In the genomic region with DNA sequence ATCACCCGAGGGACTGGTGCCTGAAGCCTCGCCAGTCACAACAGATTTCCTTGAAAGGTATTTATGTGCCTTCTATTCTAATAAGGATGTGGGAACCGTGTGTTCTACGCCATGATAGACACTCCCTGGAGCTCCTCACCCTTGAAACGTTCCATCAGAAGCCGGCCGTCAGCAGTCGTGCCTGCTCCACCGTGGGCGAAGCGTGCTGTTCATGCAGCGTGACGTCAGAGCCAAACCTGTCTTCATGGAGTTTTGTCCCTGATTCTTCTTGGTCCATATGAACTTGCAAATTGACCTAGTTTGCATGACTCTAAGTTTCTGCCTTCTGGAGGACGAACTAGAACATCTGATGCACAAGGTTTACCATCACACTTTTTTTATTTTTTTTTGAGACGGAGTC, we compare ENCODE assay signal across 26 cellular contexts. TPM values are rescaled to one million over a fixed set of nuclear protein-coding genes. Genes with fewer than 3 reads are reported as not detected.
"Had no signal": no experiment of that assay in that cellular context is flagged by ENCODE, and none has a peak within 500 bp of the region (broad histone marks: within the 10 kb centered on the region; RNA-seq: fewer than 3 reads in every experiment).

No MANE protein-coding gene starts in this region.

- H3K9me3 ChIP-seq: testis, upper lobe of left lung had no signal

- H3K4me1 ChIP-seq: testis had no signal

- H3K4me3 ChIP-seq: dorsolateral prefrontal cortex, skin epidermis, testis, upper lobe of left lung had no signal

- H3K27ac ChIP-seq: dorsolateral prefrontal cortex, testis, upper lobe of left lung had no signal

- FAIRE-seq: astrocyte, colon, endothelial cell of umbilical vein, frontal cortex, TTC549 had no signal

- DNase-seq: activated B cell treated with CpG ODN at 0.5 μM for 24 hours; activated CD4-positive, alpha-beta T cell treated with anti-CD3 and anti-CD28 coated beads for 4 hours; activated CD4-positive, alpha-beta T cell treated with anti-CD3 and anti-CD28 coated beads, Interleukin-2, amount 50 U/mL, for 48 hours; activated naive CD4-positive, alpha-beta T cell treated with Interleukin-2 at 50 U/mL for 16 hours; activated naive CD8-positive, alpha-beta T cell treated with anti-CD3 and anti-CD28 coated beads for 36 hours; activated T-cell treated with anti-CD3 and anti-CD28 coated beads, Interleukin-2, amount 50 U/mL, for 48 hours; dorsolateral prefrontal cortex; effector memory CD8-positive, alpha-beta T cell; hippocampal formation; stimulated activated CD4-positive, alpha-beta T cell treated with anti-CD3 and anti-CD28 coated beads, Interleukin-2, amount 100 ng/mL, for 24 hours; stimulated activated naive B cell treated with anti-CD40 and anti-IgM and Interleukin-4, amounts not matched to agents 10 μg/mL and 1 μg/mL and 100 μg/mL, for 72 hours; T-helper 1 cell; testis; upper lobe of left lung had no signal

- H3K27me3 ChIP-seq: dorsolateral prefrontal cortex, testis, upper lobe of left lung had no signal

RNA-seq across cellular contexts. Expression of a gene that starts 4.5 kb away (rescaled TPM):
- total RNA-seq: activated B cell treated with CpG ODN at 0.5 μM for 24 hours; activated naive CD8-positive, alpha-beta T cell treated with anti-CD3 and anti-CD28 coated beads for 36 hours; astrocyte; endothelial cell of umbilical vein; frontal cortex; liver; mononuclear cell; osteoblast; pulmonary artery endothelial cell; upper lobe of left lung had no signal
- polyA plus RNA-seq: endothelial cell of umbilical vein, right cardiac atrium had no signal

RNA-seq across cellular contexts. Expression of a gene that starts 35.4 kb away (rescaled TPM):
- total RNA-seq: activated naive CD8-positive, alpha-beta T cell treated with anti-CD3 and anti-CD28 coated beads for 36 hours; astrocyte; endothelial cell of umbilical vein; frontal cortex; mononuclear cell; myocyte; pulmonary artery endothelial cell; right cardiac atrium had no signal
- polyA plus RNA-seq: endothelial cell of umbilical vein, right cardiac atrium had no signal
